Comparison of ENCODE assay signal across 8 cellular contexts in genomic region chrX:132022863-132023116, GRCh38. TPM values are rescaled to one million over a fixed set of nuclear protein-coding genes. Genes with fewer than 3 reads are reported as not detected.
DNase-seq lines count a peak whose midpoint lies in the region; ATAC-seq, FAIRE-seq and TF ChIP-seq lines count a peak whose summit lies in the region.

No MANE protein-coding gene starts in this region.

- no peaks in the 10 kb centered on the region for H3K36me3 ChIP-seq in Loucy (ENCODE audit: insufficient read depth, low read length)
- H3K36me3 ChIP-seq in endothelial cell of umbilical vein (ENCODE audit: control insufficient read depth in 2 of 2, extremely low read depth in 1 of 2, insufficient read depth in 2 of 2, low read length in 2 of 2): no peaks in the 10 kb centered on the region
- no peaks in the 10 kb centered on the region for H3K36me3 ChIP-seq in parathyroid adenoma (ENCODE audit: control insufficient read depth, insufficient read depth, low read length)

- H3K9me3 ChIP-seq in Loucy (ENCODE audit: insufficient read depth, low read depth, low read length) (no peaks in the 10 kb centered on the region), endothelial cell of umbilical vein (replicated peaks; ENCODE audit: control insufficient read depth, insufficient read depth, low read length) (no peaks in the 10 kb centered on the region), parathyroid adenoma (ENCODE audit: control insufficient read depth, low read length) (no peaks in the 10 kb centered on the region)

- TF ChIP-seq CTCF in Loucy (conservative IDR thresholded peaks at IDR 0.05; ENCODE audit: low read length) (no peak), endothelial cell of umbilical vein (IDR thresholded peaks at IDR 0.05; ENCODE audit: extremely low read depth in 1 of 2, insufficient read depth in 1 of 2, low read depth in 1 of 2, low read length in 2 of 2) (no peak), parathyroid adenoma (IDR thresholded peaks at IDR 0.05) (no peak)

- no peaks in the 10 kb centered on the region for H3K9me1 ChIP-seq in endothelial cell of umbilical vein (replicated peaks; ENCODE audit: control insufficient read depth, extremely low read depth, insufficient read depth, low read length)

- DNase-seq in endothelial cell of umbilical vein (ENCODE audit: low read depth, low spot score): no peak
- DNase-seq in superior temporal gyrus (ENCODE audit: extremely low spot score): no peak
- no peak for DNase-seq in NCI-H1105 (lab: John Stamatoyannopoulos, UW)
- DNase-seq in NCI-H1048 (lab: John Stamatoyannopoulos, UW): no peak

- CTCF ChIA-PET in endothelial cell of umbilical vein (lab: Charles Lee): interaction anchor here (3.0 kb wide), 1 partner anchor 48 kb away, joined by 16 read pairs; no protein-coding TSS in a partner anchor

- H3K27ac ChIP-seq in endothelial cell of umbilical vein (ENCODE audit: insufficient read depth, low read depth, low read length): no peak overlapping the region
- H3K27ac ChIP-seq in parathyroid adenoma: peak overlapping the region; percentile 43

- H2AFZ ChIP-seq in Loucy (ENCODE audit: low read length) (peak overlapping the region; percentile 73), endothelial cell of umbilical vein (ENCODE audit: low read depth, low read length) (peak overlapping the region; percentile 97), parathyroid adenoma (peak overlapping the region; percentile 78)

- dilution Hi-C loops in endothelial cell of umbilical vein (cut with MboI; ENCODE audit: extremely low pct_ligation_motif_present, low sequenced_read_pairs): no loop called here

- no peak for TF ChIP-seq POLR2A in endothelial cell of umbilical vein (IDR thresholded peaks at IDR 0.05; ENCODE audit: low read depth, low read length)

- BruUV-seq in endothelial cell of umbilical vein (replicated peaks; lab: Mats Ljungman, UMichigan): no TSS peak

- H3K4me2 ChIP-seq in Loucy (ENCODE audit: low read depth, low read length, poor library complexity, severe bottlenecking) (peak overlapping the region; percentile 98), endothelial cell of umbilical vein (ENCODE audit: insufficient read depth, low read length) (peak overlapping the region; percentile 87), parathyroid adenoma (ENCODE audit: low read length) (peak overlapping the region; percentile 70)

- POLR2A ChIA-PET in endothelial cell of umbilical vein (lab: Charles Lee): no interaction called here

- no peaks in the 10 kb centered on the region for H3K27me3 ChIP-seq in Loucy (ENCODE audit: insufficient read depth, low read length, poor library complexity, severe bottlenecking)
- no peaks in the 10 kb centered on the region for H3K27me3 ChIP-seq in endothelial cell of umbilical vein (ENCODE audit: control insufficient read depth in 2 of 2, insufficient read depth in 2 of 2, low read length in 2 of 2)
- no peaks in the 10 kb centered on the region for H3K27me3 ChIP-seq in parathyroid adenoma (ENCODE audit: control insufficient read depth, insufficient read depth, low read length)

- H4K20me1 ChIP-seq in Loucy (ENCODE audit: insufficient read depth, low read length, poor library complexity, severe bottlenecking) (peaks cover 36% of the 10 kb centered on the region), endothelial cell of umbilical vein (replicated peaks; ENCODE audit: control insufficient read depth, extremely low read depth, insufficient read depth, low read length) (no peaks in the 10 kb centered on the region)

- H3K4me3 ChIP-seq in Loucy (ENCODE audit: low read length, poor library complexity, severe bottlenecking): peak overlapping the region; percentile 98
- peak overlapping the region; percentile 4 to 73 (median 45) for H3K4me3 ChIP-seq in endothelial cell of umbilical vein (replicated peaks in 1 of 3; ENCODE audit: insufficient read depth in 1 of 3, low read depth in 1 of 3, low read length in 3 of 3)
- peak overlapping the region; percentile 60 for H3K4me3 ChIP-seq in parathyroid adenoma (ENCODE audit: low read depth, low read length)

- intact Hi-C loops in endothelial cell of umbilical vein (cut with micrococcal nuclease): loop anchor here (1.0 to 5.0 kb wide), 5 partner anchors 35 to 197 kb away; partner anchors contain the start of gene RAP2C

- H3K4me1 ChIP-seq in Loucy (ENCODE audit: insufficient read depth, low read length, poor library complexity, severe bottlenecking): peaks cover 48% of the 10 kb centered on the region
- H3K4me1 ChIP-seq in endothelial cell of umbilical vein (ENCODE audit: control insufficient read depth, extremely low read depth, insufficient read depth, low read length): peaks cover 4% of the 10 kb centered on the region
- H3K4me1 ChIP-seq in parathyroid adenoma: no peaks in the 10 kb centered on the region

- peaks cover 68% of the 10 kb centered on the region for H3K79me2 ChIP-seq in Loucy (ENCODE audit: insufficient read depth, low read length)
- no peaks in the 10 kb centered on the region for H3K79me2 ChIP-seq in endothelial cell of umbilical vein (ENCODE audit: control insufficient read depth, insufficient read depth, low read length)
- no peaks in the 10 kb centered on the region for H3K79me2 ChIP-seq in parathyroid adenoma

- H3F3A ChIP-seq in Loucy (ENCODE audit: low read depth): no peaks in the 10 kb centered on the region

- H3K9ac ChIP-seq in Loucy (ENCODE audit: low read depth, low read length, poor library complexity, severe bottlenecking) (peak overlapping the region; percentile 98), endothelial cell of umbilical vein (replicated peaks; ENCODE audit: extremely low read depth, insufficient read depth, low read length) (peak overlapping the region; percentile 55), parathyroid adenoma (no peak overlapping the region)

- no peaks in the 10 kb centered on the region for H3K9me2 ChIP-seq in Loucy (replicated peaks; ENCODE audit: low read depth, low read length)

- FAIRE-seq in endothelial cell of umbilical vein (lab: Jason Lieb, UNC): no peak

- ATAC-seq in GM18498 (IDR thresholded peaks at IDR 0.05; ENCODE audit: unreplicated experiment): peak; percentile 25
- peak; percentile 27 for ATAC-seq in GM21723 (IDR thresholded peaks at IDR 0.05; ENCODE audit: unreplicated experiment)

TF ChIP-seq in endothelial cell of umbilical vein, 7 proteins besides CTCF, POLR2A, EP300 and RAD21:
- TF ChIP-seq MAX (IDR thresholded peaks at IDR 0.05; ENCODE audit: insufficient read depth, insufficient read length) (no peak), EZH2 (IDR thresholded peaks at IDR 0.05; ENCODE audit: borderline replicate concordance, low read depth, low read length, severe bottlenecking) (no peak), FOS (IDR thresholded peaks at IDR 0.05; ENCODE audit: borderline replicate concordance, insufficient read depth, low read length) (no peak), POLR2AphosphoS5 (IDR thresholded peaks at IDR 0.05; ENCODE audit: insufficient read depth, low read depth, low read length) (no peak), JUN (IDR thresholded peaks at IDR 0.05; ENCODE audit: borderline replicate concordance, insufficient read depth, insufficient read length, low read depth) (no peak), MYC (IDR thresholded peaks at IDR 0.05; ENCODE audit: low read depth, low read length) (no peak), GATA2 (IDR thresholded peaks at IDR 0.05; ENCODE audit: insufficient read depth, insufficient read length, low read depth, low read length) (no peak)

RNA-seq across cellular contexts. Expression of gene STK26, which starts 0.3 kb away (rescaled TPM):
- total RNA-seq in endothelial cell of umbilical vein: 3.7 and 5.2 TPM in 2 replicates
- 0.59 and 0.87 TPM in 2 replicates for polyA plus RNA-seq in endothelial cell of umbilical vein
- 1.6 and 1.7 TPM in 2 replicates for polyA plus RNA-seq in endothelial cell of umbilical vein (2011; cell fraction: cytosol; rRNA removed)
- polyA plus RNA-seq in endothelial cell of umbilical vein (2011; cell fraction: nucleus; rRNA removed): 1.8 and 2.4 TPM in 2 replicates
- 5.9 and 8.3 TPM in 2 replicates for polyA plus RNA-seq in endothelial cell of umbilical vein (2012)
- 1.2 and 1.4 TPM in 2 replicates for polyA minus RNA-seq in endothelial cell of umbilical vein
- polyA minus RNA-seq in endothelial cell of umbilical vein (2011; cell fraction: cytosol; rRNA and poly(A)+ RNA removed): 14.3 TPM
- polyA minus RNA-seq in endothelial cell of umbilical vein (2011; cell fraction: nucleus; rRNA and poly(A)+ RNA removed): 0.87 and 1.4 TPM in 2 replicates

Comparison
In these comparisons a context has a peak if more than half of its experiments do, and no peak if none do; other contexts are left out.
1. H3K4me3 ChIP-seq: peak in every context shown above with its lines; median percentile 98 in Loucy; 60 in parathyroid adenoma; 45 in endothelial cell of umbilical vein.